1 cellular context compared by ENCODE assay signal in the genomic region with DNA sequence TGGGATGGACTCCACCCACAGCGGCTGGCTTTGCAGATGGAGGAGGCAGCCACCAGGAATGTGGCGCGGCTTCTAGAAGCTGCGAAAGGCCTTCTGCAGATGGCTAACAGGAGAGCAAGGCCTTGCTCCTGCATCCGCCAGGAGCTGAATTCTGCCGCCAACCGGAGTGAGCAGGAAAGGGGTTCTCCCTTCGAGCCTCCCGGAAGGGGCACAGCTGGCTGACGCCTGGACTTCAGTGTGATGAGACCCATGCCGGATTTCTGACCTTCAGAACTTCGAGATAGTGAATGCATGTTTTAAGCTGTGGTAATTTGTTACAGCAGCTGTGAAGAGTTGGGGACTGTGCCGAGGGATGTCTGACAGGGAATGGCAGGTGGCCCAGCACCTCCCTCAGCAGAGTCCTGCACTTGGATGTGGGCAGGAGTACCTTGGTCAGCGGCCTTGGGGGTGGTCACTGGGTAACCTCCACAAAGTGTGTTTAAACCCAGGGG.
TF ChIP-seq lines count a peak whose summit lies in the region.

No MANE protein-coding gene starts in this region.

TF ChIP-seq in HepG2, 621 proteins besides CTCF, POLR2A, EP300 and RAD21:
- TF ChIP-seq SMAD3 (CRISPR knock-in tag; IDR thresholded peaks at IDR 0.05) = no peak
- TF ChIP-seq, protein P1, sequence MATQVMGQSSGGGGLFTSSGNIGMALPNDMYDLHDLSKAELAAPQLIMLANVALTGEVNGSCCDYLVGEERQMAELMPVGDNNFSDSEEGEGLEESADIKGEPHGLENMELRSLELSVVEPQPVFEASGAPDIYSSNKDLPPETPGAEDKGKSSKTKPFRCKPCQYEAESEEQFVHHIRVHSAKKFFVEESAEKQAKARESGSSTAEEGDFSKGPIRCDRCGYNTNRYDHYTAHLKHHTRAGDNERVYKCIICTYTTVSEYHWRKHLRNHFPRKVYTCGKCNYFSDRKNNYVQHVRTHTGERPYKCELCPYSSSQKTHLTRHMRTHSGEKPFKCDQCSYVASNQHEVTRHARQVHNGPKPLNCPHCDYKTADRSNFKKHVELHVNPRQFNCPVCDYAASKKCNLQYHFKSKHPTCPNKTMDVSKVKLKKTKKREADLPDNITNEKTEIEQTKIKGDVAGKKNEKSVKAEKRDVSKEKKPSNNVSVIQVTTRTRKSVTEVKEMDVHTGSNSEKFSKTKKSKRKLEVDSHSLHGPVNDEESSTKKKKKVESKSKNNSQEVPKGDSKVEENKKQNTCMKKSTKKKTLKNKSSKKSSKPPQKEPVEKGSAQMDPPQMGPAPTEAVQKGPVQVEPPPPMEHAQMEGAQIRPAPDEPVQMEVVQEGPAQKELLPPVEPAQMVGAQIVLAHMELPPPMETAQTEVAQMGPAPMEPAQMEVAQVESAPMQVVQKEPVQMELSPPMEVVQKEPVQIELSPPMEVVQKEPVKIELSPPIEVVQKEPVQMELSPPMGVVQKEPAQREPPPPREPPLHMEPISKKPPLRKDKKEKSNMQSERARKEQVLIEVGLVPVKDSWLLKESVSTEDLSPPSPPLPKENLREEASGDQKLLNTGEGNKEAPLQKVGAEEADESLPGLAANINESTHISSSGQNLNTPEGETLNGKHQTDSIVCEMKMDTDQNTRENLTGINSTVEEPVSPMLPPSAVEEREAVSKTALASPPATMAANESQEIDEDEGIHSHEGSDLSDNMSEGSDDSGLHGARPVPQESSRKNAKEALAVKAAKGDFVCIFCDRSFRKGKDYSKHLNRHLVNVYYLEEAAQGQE (IDR thresholded peaks at IDR 0.05; ENCODE audit: borderline replicate concordance in 1 of 2, low read depth in 1 of 2, low read length in 2 of 2) = peak; percentile 14 to 73
